Comparison of ENCODE assay signal across 16 cellular contexts in the genomic region with DNA sequence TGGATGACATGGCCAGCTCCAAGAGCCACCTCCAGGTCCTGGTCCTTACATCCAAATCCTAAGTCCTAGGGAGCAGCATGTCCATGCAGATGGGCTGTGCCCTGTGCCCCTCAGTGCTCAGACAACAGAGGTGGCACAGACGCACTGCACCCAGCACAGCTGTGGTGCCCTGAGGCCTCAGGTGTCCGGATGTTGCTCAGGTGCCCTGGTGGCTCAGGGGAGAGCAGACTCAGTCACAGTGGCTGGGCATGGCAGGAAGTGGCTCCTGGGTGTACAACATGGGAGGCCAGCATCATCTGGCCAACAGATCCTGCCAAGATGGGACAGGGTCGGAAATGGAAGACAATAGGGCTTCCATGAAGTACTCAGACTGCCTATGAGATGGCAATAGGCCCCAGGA. TPM values are rescaled to one million over a fixed set of nuclear protein-coding genes. Genes with fewer than 3 reads are reported as not detected.
"Had no signal": no experiment of that assay in that cellular context is flagged by ENCODE, and none has a peak within 500 bp of the region (broad histone marks: within the 10 kb centered on the region; RNA-seq: fewer than 3 reads in every experiment).

No MANE protein-coding gene starts in this region.

- H3K9me3 ChIP-seq: ascending aorta, colonic mucosa, gastrocnemius medialis, heart left ventricle, thoracic aorta had no signal

- ATAC-seq: activated CD4-positive, alpha-beta T cell treated with anti-CD3 and anti-CD28 coated beads for 36 hours; gastrocnemius medialis had no signal

- H3K4me1 ChIP-seq: ascending aorta, colonic mucosa, gastrocnemius medialis had no signal

- H3K27ac Mint-ChIP-seq: activated CD4-positive, alpha-beta T cell treated with anti-CD3 and anti-CD28 coated beads for 36 hours; activated naive CD4-positive, alpha-beta T cell treated with anti-CD3 and anti-CD28 coated beads, Interleukin-2, amount 50 U/mL, for 24 hours; WTC11 had no signal

- H3K4me3 Mint-ChIP-seq: activated CD4-positive, alpha-beta T cell treated with anti-CD3 and anti-CD28 coated beads for 36 hours; activated naive CD4-positive, alpha-beta T cell treated with anti-CD3 and anti-CD28 coated beads, Interleukin-2, amount 50 U/mL, for 24 hours; central memory CD8-positive, alpha-beta T cell; WTC11 had no signal

- H3K27me3 Mint-ChIP-seq: activated naive CD4-positive, alpha-beta T cell treated with anti-CD3 and anti-CD28 coated beads, Interleukin-2, amount 50 U/mL, for 24 hours; progenitor cell of endocrine pancreas had no signal

- H3K27me3 ChIP-seq: ascending aorta, colonic mucosa had no signal

- H3K36me3 ChIP-seq: ascending aorta, colonic mucosa, gastrocnemius medialis, heart left ventricle, thoracic aorta had no signal

- FAIRE-seq: endometrium had no signal

- H3K4me3 ChIP-seq: ascending aorta, colonic mucosa, gastrocnemius medialis, heart left ventricle, thoracic aorta had no signal

- H3K27ac ChIP-seq: ascending aorta, gastrocnemius medialis, heart left ventricle, thoracic aorta had no signal

- DNase-seq: activated CD4-positive, alpha-beta T cell treated with anti-CD3 and anti-CD28 coated beads for 36 hours; activated CD4-positive, alpha-beta T cell treated with anti-CD3 and anti-CD28 coated beads, Interleukin-2, amount 50 U/mL, for 48 hours; activated gamma-delta T cell; gastrocnemius medialis; heart left ventricle; kidney glomerular epithelial cell; stimulated activated CD4-positive, alpha-beta T cell treated with anti-CD3 and anti-CD28 coated beads, Interleukin-2, amount 100 ng/mL, for 48 hours had no signal

- H3K9me3 Mint-ChIP-seq: activated naive CD4-positive, alpha-beta T cell treated with anti-CD3 and anti-CD28 coated beads, Interleukin-2, amount 50 U/mL, for 24 hours; central memory CD8-positive, alpha-beta T cell; WTC11 had no signal

RNA-seq across cellular contexts. Expression of gene FBXO15, which starts 50.8 kb away (rescaled TPM):
- total RNA-seq: ascending aorta, colonic mucosa, gastrocnemius medialis, lower leg skin had no signal
